27 cellular contexts compared by ENCODE assay signal in genomic region chr3:84082726-84083125, GRCh38.
"Had no signal": no experiment of that assay in that cellular context is flagged by ENCODE, and none has a peak within 500 bp of the region (broad histone marks: within the 10 kb centered on the region; RNA-seq: fewer than 3 reads in every experiment).

No MANE protein-coding gene starts in this region.

- H3K27me3 ChIP-seq: left lung, neural progenitor cell, neutrophil, ovary, right atrium auricular region, right lobe of liver, tibial nerve had no signal

- H3K4me3 ChIP-seq: left lung, lower lobe of right lung, neural progenitor cell, ovary, right atrium auricular region, right lobe of liver, smooth muscle cell, tibial nerve, uterus had no signal

- H3K36me3 ChIP-seq: left lung, lower lobe of right lung, neural progenitor cell, neutrophil, ovary, right atrium auricular region, right lobe of liver, tibial nerve, uterus had no signal

- DNase-seq: immature natural killer cell; kidney; left colon; left lung; lower lobe of right lung; mesendoderm; naive B cell; natural killer cell; nephron progenitor cell; occipital lobe; ovary; right lobe of liver; stimulated activated CD4-positive, alpha-beta T cell treated with anti-CD3 and anti-CD28 coated beads, Interleukin-1b, Interleukin-23, amount 100 ng/mL, for 48 hours; stimulated activated CD4-positive, alpha-beta T cell treated with anti-CD3 and anti-CD28 coated beads, Interleukin-2, amount 100 ng/mL, for 48 hours; stimulated activated CD4-positive, alpha-beta T cell treated with anti-CD3 and anti-CD28 coated beads, Interleukin-4, amount 100 ng/mL, for 4 hours; stimulated activated CD8-positive, alpha-beta memory T cell treated with anti-CD3 and anti-CD28 coated beads, Interleukin-4, amount 100 ng/mL, for 48 hours; stimulated activated naive CD4-positive, alpha-beta T cell treated with Interleukin-2 at 50 U/mL for 16 hours; stimulated activated naive CD8-positive, alpha-beta T cell treated with anti-CD3 and anti-CD28 coated beads, Interleukin-15, amount 100 ng/mL, for 72 hours; substantia nigra; uterus had no signal

- H3K4me1 ChIP-seq: left lung, lower lobe of right lung, neural progenitor cell, right atrium auricular region, right lobe of liver, tibial nerve, uterus had no signal

- H3K27ac ChIP-seq: left lung, lower lobe of right lung, neural progenitor cell, neutrophil, ovary, right atrium auricular region, right lobe of liver, tibial nerve, uterus had no signal

- ATAC-seq: left colon; left lung; lower lobe of right lung; natural killer cell; right lobe of liver; stimulated activated memory B cell treated with anti-CD40 and anti-IgM and Interleukin-4, amounts not matched to agents 10 μg/mL and 1 μg/mL and 100 μg/mL, for 72 hours; stimulated activated naive CD8-positive, alpha-beta T cell treated with anti-CD3 and anti-CD28 coated beads, Interleukin-15, amount 100 ng/mL, for 72 hours had no signal

- FAIRE-seq: islet of Langerhans, kidney had no signal
